27 cellular contexts compared by ENCODE assay signal in genomic region chr17:5759501-5759925, GRCh38.
DNase-seq lines count a peak whose midpoint lies in the region; ATAC-seq, FAIRE-seq and TF ChIP-seq lines count a peak whose summit lies in the region.
"Had no signal": no experiment of that assay in that cellular context is flagged by ENCODE, and none has a peak within 500 bp of the region (broad histone marks: within the 10 kb centered on the region; RNA-seq: fewer than 3 reads in every experiment).

No MANE protein-coding gene starts in this region.

- no peak for FAIRE-seq in GM12891 (lab: Jason Lieb, UNC)
- FAIRE-seq: D721Med, endometrium, islet of Langerhans had no signal

- H3K4me1 ChIP-seq in foreskin keratinocyte: no peaks in the 10 kb centered on the region
- H3K4me1 ChIP-seq: A549 had no signal

- H3K9me3 Mint-ChIP-seq in immature natural killer cell (no peaks in the 10 kb centered on the region), nephron progenitor cell (no peaks in the 10 kb centered on the region)
- no peaks in the 10 kb centered on the region for H3K9me3 Mint-ChIP-seq in naive thymus-derived CD8-positive, alpha-beta T cell
- H3K9me3 Mint-ChIP-seq: central memory CD8-positive, alpha-beta T cell; dendritic cell treated with granulocyte-macrophage colony-stimulating factor and Interleukin-4, amounts not matched to agents 40 ng/mL and 50 ng/mL, for 4 days had no signal

- no peak overlapping the region for H3K4me3 Mint-ChIP-seq in immature natural killer cell
- no peak overlapping the region for H3K4me3 Mint-ChIP-seq in naive thymus-derived CD8-positive, alpha-beta T cell
- no peak overlapping the region for H3K4me3 Mint-ChIP-seq in nephron progenitor cell
- H3K4me3 Mint-ChIP-seq: CD4-positive, CD25-positive, alpha-beta regulatory T cell; central memory CD8-positive, alpha-beta T cell; dendritic cell treated with granulocyte-macrophage colony-stimulating factor and Interleukin-4, amounts not matched to agents 40 ng/mL and 50 ng/mL, for 4 days had no signal

- no peaks in the 10 kb centered on the region for H3K36me3 Mint-ChIP-seq in immature natural killer cell
- no peaks in the 10 kb centered on the region for H3K36me3 Mint-ChIP-seq in naive thymus-derived CD8-positive, alpha-beta T cell
- no peaks in the 10 kb centered on the region for H3K36me3 Mint-ChIP-seq in nephron progenitor cell (ENCODE audit: low read depth)
- H3K36me3 Mint-ChIP-seq: CD4-positive, CD25-positive, alpha-beta regulatory T cell had no signal

- H3K4me3 ChIP-seq in cardiac fibroblast (replicated peaks in 1 of 2; ENCODE audit: low read depth in 2 of 2, low read length in 2 of 2): no peak overlapping the region
- H3K4me3 ChIP-seq: A549, smooth muscle cell, suprapubic skin had no signal

- H3K27me3 Mint-ChIP-seq in immature natural killer cell (ENCODE audit: low read depth in 3 of 3) (peaks cover 4 to 26% (median 6%) of the 10 kb centered on the region in 3 donors), nephron progenitor cell (ENCODE audit: low read depth, poor library complexity) (peaks cover 26% of the 10 kb centered on the region)
- H3K27me3 Mint-ChIP-seq in naive thymus-derived CD8-positive, alpha-beta T cell: peaks cover 14 to 76% (median 37%) of the 10 kb centered on the region in 5 donors

- no peak for TF ChIP-seq POLR2A in GM12891 (IDR thresholded peaks at IDR 0.05; ENCODE audit: low read depth, low read length)

- POLR2A ChIA-PET in naive thymus-derived CD8-positive, alpha-beta T cell (lab: Charles Lee): no interaction called here

- intact Hi-C loops in left cardiac atrium (cut with DNase I): no loop called here
- intact Hi-C loops in left ventricle myocardium superior (cut with micrococcal nuclease): no loop called here

- DNase-seq in left cardiac atrium: peak; percentile 61
- DNase-seq in left ventricle myocardium superior: no peak
- peak; percentile 47 to 68 for DNase-seq in cardiac fibroblast (ENCODE audit: low read depth in 2 of 2)
- peak; percentile 82 to 86 for DNase-seq in foreskin keratinocyte
- no peak for DNase-seq in GM12891 (ENCODE audit: insufficient read length, low spot score)
- DNase-seq in immature natural killer cell: no peak
- DNase-seq in naive thymus-derived CD8-positive, alpha-beta T cell: no peak
- DNase-seq in nephron progenitor cell: no peak
- DNase-seq: activated CD4-positive, alpha-beta T cell treated with anti-CD3 and anti-CD28 coated beads for 48 hours; activated CD8-positive, alpha-beta memory T cell treated with anti-CD3 and anti-CD28 coated beads for 24 hours; CD4-positive, CD25-positive, alpha-beta regulatory T cell; NCI-H1436 treated with DMSO at 0.1 percent for 48 hours; NCI-H2081 treated with DMSO at 0.1 percent for 48 hours; NCI-H2227 treated with DMSO at 0.1 percent for 48 hours; PC-3; stimulated activated CD4-positive, alpha-beta T cell treated with anti-CD3 and anti-CD28 coated beads, Interleukin-1b, Interleukin-23, amount 100 ng/mL, for 48 hours; stimulated activated naive CD4-positive, alpha-beta T cell treated with Interleukin-2 at 50 U/mL for 16 hours had no signal

- no peak overlapping the region for H3K27ac Mint-ChIP-seq in immature natural killer cell
- H3K27ac Mint-ChIP-seq in naive thymus-derived CD8-positive, alpha-beta T cell: peak overlapping the region in 1 of 10 donors; percentile 53
- H3K27ac Mint-ChIP-seq in nephron progenitor cell: no peak overlapping the region
- H3K27ac Mint-ChIP-seq: CD4-positive, CD25-positive, alpha-beta regulatory T cell; dendritic cell treated with granulocyte-macrophage colony-stimulating factor and Interleukin-4, amounts not matched to agents 40 ng/mL and 50 ng/mL, for 4 days had no signal

- H3K27ac ChIP-seq in foreskin keratinocyte: no peak overlapping the region
- H3K27ac ChIP-seq: A549, suprapubic skin had no signal

- no peak for TF ChIP-seq CTCF in cardiac fibroblast (IDR thresholded peaks at IDR 0.05; ENCODE audit: low read depth, low read length)
- TF ChIP-seq CTCF in foreskin keratinocyte (conservative IDR thresholded peaks at IDR 0.05): no peak
- TF ChIP-seq CTCF in nephron progenitor cell (IDR thresholded peaks at IDR 0.05): no peak

- peaks cover 55% of the 10 kb centered on the region for H3K27me3 ChIP-seq in foreskin keratinocyte

- ATAC-seq in left cardiac atrium (peak; percentile 55 to 63), left ventricle myocardium superior (no peak), foreskin keratinocyte (peak; percentile 75)
- ATAC-seq in naive thymus-derived CD8-positive, alpha-beta T cell: no peak
- ATAC-seq: PC-3, Right ventricle myocardium inferior, SK-N-SH treated with all-trans-retinoic acid at 6 μM for 48 hours had no signal

- H3K4me1 Mint-ChIP-seq in immature natural killer cell (no peaks in the 10 kb centered on the region), nephron progenitor cell (peaks cover 21% of the 10 kb centered on the region)
- no peaks in the 10 kb centered on the region for H3K4me1 Mint-ChIP-seq in naive thymus-derived CD8-positive, alpha-beta T cell
- H3K4me1 Mint-ChIP-seq: CD4-positive, CD25-positive, alpha-beta regulatory T cell; central memory CD8-positive, alpha-beta T cell had no signal

TF ChIP-seq in GM12891, 5 proteins besides CTCF, POLR2A, EP300 and RAD21:
- TF ChIP-seq SPI1 (IDR thresholded peaks at IDR 0.05; ENCODE audit: low read depth, low read length): no peak
- TF ChIP-seq POLR2AphosphoS5 (IDR thresholded peaks at IDR 0.05; ENCODE audit: low read depth, low read length): no peak
- no peak for TF ChIP-seq TAF1 (IDR thresholded peaks at IDR 0.05; ENCODE audit: low read depth, low read length)
- TF ChIP-seq PAX5 (IDR thresholded peaks at IDR 0.05; ENCODE audit: insufficient read depth, low read length, severe bottlenecking): no peak
- no peak for TF ChIP-seq POU2F2 (IDR thresholded peaks at IDR 0.05; ENCODE audit: low read depth, low read length)

Comparison
In these comparisons a context has a peak if more than half of its experiments do, and no peak if none do; other contexts are left out.
1. ATAC-seq: peak in left cardiac atrium (2 of 2) and foreskin keratinocyte (single experiment); none in left ventricle myocardium superior (single experiment) and naive thymus-derived CD8-positive, alpha-beta T cell (0 of 2).
2. DNase-seq: peak in left cardiac atrium (single experiment), cardiac fibroblast (2 of 2) and foreskin keratinocyte (2 of 2); none in left ventricle myocardium superior (single experiment), GM12891 (single experiment), immature natural killer cell (0 of 3), naive thymus-derived CD8-positive, alpha-beta T cell (0 of 10) and nephron progenitor cell (single experiment).